In the genomic region with DNA sequence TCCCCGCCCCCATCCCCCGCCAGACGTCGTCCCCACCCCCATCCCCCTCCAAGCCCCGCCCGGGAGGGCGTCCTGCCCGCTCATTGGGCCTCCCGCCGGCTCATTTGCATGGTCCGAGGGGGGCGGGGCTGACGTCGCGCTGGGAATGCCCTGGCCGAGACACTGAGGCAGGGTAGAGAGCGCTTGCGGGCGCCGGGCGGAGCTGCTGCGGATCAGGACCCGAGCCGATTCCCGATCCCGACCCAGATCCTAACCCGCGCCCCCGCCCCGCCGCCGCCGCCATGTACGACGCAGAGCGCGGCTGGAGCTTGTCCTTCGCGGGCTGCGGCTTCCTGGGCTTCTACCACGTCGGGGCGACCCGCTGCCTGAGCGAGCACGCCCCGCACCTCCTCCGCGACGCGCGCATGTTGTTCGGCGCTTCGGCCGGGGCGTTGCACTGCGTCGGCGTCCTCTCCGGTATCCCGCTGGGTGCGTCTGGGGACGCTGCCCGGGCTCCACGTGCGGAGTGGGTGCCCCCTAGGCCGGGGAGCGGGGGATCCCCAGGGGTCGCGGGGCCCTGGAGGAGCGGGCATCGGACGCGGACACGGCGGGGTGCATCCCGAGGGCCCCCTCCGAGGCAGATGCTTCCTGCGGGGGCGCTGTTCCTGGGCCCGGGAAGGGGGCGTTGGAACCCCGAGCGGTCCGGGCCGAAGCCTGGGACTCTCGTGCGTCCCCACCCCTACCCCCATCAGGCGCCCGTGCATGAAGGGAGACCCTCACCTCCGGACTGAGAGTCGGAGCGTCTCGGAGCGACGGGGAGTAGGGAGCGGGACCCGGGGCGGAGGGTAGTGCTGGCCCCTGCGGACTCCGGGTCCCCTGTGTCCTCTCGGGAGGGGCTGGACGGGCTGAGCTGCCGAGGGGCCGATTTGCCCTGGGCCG, we compare ENCODE assay signal across 8 cellular contexts. TPM values are rescaled to one million over a fixed set of nuclear protein-coding genes. Genes with fewer than 3 reads are reported as not detected.
A peak's percentile ranks its signal among the peaks of the same experiment; 100 is the strongest.
DNase-seq lines count a peak whose midpoint lies in the region; ATAC-seq and TF ChIP-seq lines count a peak whose summit lies in the region.

Gene PNPLA3, plus strand, starts transcription at position 175 of the 918 bp plus-strand sequence. Its CDS starts 107 bp downstream, at position 282.

- WGBS in esophagus squamous epithelium, 2 donors = 0 to 11% methylated on average over 1 to 5 of the region's 107 CpGs

- H3K36me3 Mint-ChIP-seq in CD4-positive, alpha-beta T cell (ENCODE audit: low read depth) = no peaks in the 10 kb centered on the region
- peaks cover 0 to 3% of the 10 kb centered on the region in 2 donors for H3K36me3 Mint-ChIP-seq in activated T-cell treated with anti-CD3 and anti-CD28 coated beads, Interleukin-2, amount 50 U/mL, for 72 hours (ENCODE audit: insufficient read depth in 2 of 2)

- H3K27ac Mint-ChIP-seq in CD4-positive, alpha-beta T cell = no peak within 1 kb of the TSS
- H3K27ac Mint-ChIP-seq in activated T-cell treated with anti-CD3 and anti-CD28 coated beads, Interleukin-2, amount 50 U/mL, for 72 hours = no peak within 1 kb of the TSS

- no peak within 1 kb of the TSS for H3K27ac ChIP-seq in CD4-positive, alpha-beta T cell (ENCODE audit: low read depth, low read length)
- H3K27ac ChIP-seq in HUES6 (ENCODE audit: low read depth, low read length) (peak within 1 kb of the TSS; percentile 85; the same call in 1 of the 2 replicates), Panc1 (ENCODE audit: low read length) (peak within 1 kb of the TSS; percentile 75), esophagus squamous epithelium (peak within 1 kb of the TSS in 2 of 4 donors; percentile 22 to 60), muscle layer of duodenum (ENCODE audit: low read length) (no peak within 1 kb of the TSS)

- in situ Hi-C loops in Panc1 (cut with HindIII; ENCODE audit: low pct_unique_long_range_greater_than_20kb, low sequenced_read_pairs) = no loop called here

- peak within 1 kb of the TSS; percentile 87 for H3K9ac ChIP-seq in HUES6 (ENCODE audit: low read length)

- H3K9me3 Mint-ChIP-seq in CD4-positive, alpha-beta T cell = no peaks in the 10 kb centered on the region
- no peaks in the 10 kb centered on the region for H3K9me3 Mint-ChIP-seq in activated T-cell treated with anti-CD3 and anti-CD28 coated beads, Interleukin-2, amount 50 U/mL, for 72 hours

- H3K9me3 ChIP-seq in CD4-positive, alpha-beta T cell (ENCODE audit: control insufficient read depth, low read length) = no peaks in the 10 kb centered on the region
- no peaks in the 10 kb centered on the region for H3K9me3 ChIP-seq in HUES6 (ENCODE audit: control insufficient read depth, insufficient read depth, low read depth, low read length)
- H3K9me3 ChIP-seq in Panc1 (ENCODE audit: control insufficient read depth, insufficient read depth, low read depth, low read length) = no peaks in the 10 kb centered on the region
- no peaks in the 10 kb centered on the region for H3K9me3 ChIP-seq in esophagus squamous epithelium
- no peaks in the 10 kb centered on the region for H3K9me3 ChIP-seq in muscle layer of duodenum (ENCODE audit: control insufficient read depth in 1 of 2, low read length in 2 of 2)

- no TSS peak for BruUV-seq in Panc1 (replicated peaks; lab: Mats Ljungman, UMichigan)

- H3K27me3 Mint-ChIP-seq in CD4-positive, alpha-beta T cell = peaks cover 44% of the 10 kb centered on the region
- peaks cover 16% of the 10 kb centered on the region for H3K27me3 Mint-ChIP-seq in activated T-cell treated with anti-CD3 and anti-CD28 coated beads, Interleukin-2, amount 50 U/mL, for 72 hours (ENCODE audit: low read depth)

- H3K4me1 ChIP-seq in HUES6 (ENCODE audit: control insufficient read depth, insufficient read depth, low read length) (peaks cover 30% of the 10 kb centered on the region), Panc1 (ENCODE audit: control insufficient read depth, insufficient read depth, low read length) (peaks cover 17% of the 10 kb centered on the region), esophagus squamous epithelium (peaks cover 15 to 37% (median 20%) of the 10 kb centered on the region in 3 donors), muscle layer of duodenum (ENCODE audit: control insufficient read depth in 1 of 2, insufficient read depth in 2 of 2, low read length in 2 of 2) (no peaks in the 10 kb centered on the region)

- ATAC-seq in CD4-positive, alpha-beta T cell (ENCODE audit: poor library complexity) = peak; percentile 93
- ATAC-seq in Panc1 (peak; percentile 89), HG02884 (IDR thresholded peaks at IDR 0.05; ENCODE audit: unreplicated experiment) (no peak)
- ATAC-seq in activated T-cell treated with anti-CD3 and anti-CD28 coated beads, Interleukin-2, amount 50 U/mL, for 72 hours (replicated peaks in 1 of 2) = peak; percentile 93 to 94

- peaks cover 26% of the 10 kb centered on the region for H3K27me3 ChIP-seq in CD4-positive, alpha-beta T cell (ENCODE audit: control insufficient read depth, insufficient read depth, low read length)
- H3K27me3 ChIP-seq in HUES6 (ENCODE audit: control insufficient read depth, insufficient read depth, low read length) (no peaks in the 10 kb centered on the region), Panc1 (ENCODE audit: control insufficient read depth, insufficient read depth, low read length) (no peaks in the 10 kb centered on the region), esophagus squamous epithelium (peaks cover 0 to 66% (median 4%) of the 10 kb centered on the region in 4 donors), muscle layer of duodenum (ENCODE audit: low read depth, low read length) (no peaks in the 10 kb centered on the region)

- peak in 1 of 4 donors; percentile 67 for TF ChIP-seq POLR2A in esophagus squamous epithelium (IDR thresholded peaks at IDR 0.05)

- intact Hi-C loops in CD4-positive, alpha-beta T cell (cut with DNase I, micrococcal nuclease) = no loop called here
- intact Hi-C loops in Panc1 (cut with micrococcal nuclease; ENCODE audit: unreplicated experiment) = no loop called here
- intact Hi-C loops in esophagus squamous epithelium (cut with DNase I) = no loop called here

- peaks cover 5% of the 10 kb centered on the region for H3K4me1 Mint-ChIP-seq in CD4-positive, alpha-beta T cell (ENCODE audit: low read depth)
- H3K4me1 Mint-ChIP-seq in activated T-cell treated with anti-CD3 and anti-CD28 coated beads, Interleukin-2, amount 50 U/mL, for 72 hours (ENCODE audit: low read depth) = peaks cover 4% of the 10 kb centered on the region

- H3K4me3 ChIP-seq in HUES6 (ENCODE audit: low read depth, low read length) (peak within 1 kb of the TSS; percentile 86), Panc1 (ENCODE audit: low read depth in 2 of 2, low read length in 2 of 2) (peak within 1 kb of the TSS; percentile 57), esophagus squamous epithelium (peak within 1 kb of the TSS; percentile 38 to 74 (median 54)), muscle layer of duodenum (ENCODE audit: low read depth in 1 of 2, low read length in 2 of 2) (peak within 1 kb of the TSS; percentile 3 to 64)

- CTCF ChIA-PET in CD4-positive, alpha-beta T cell (lab: Charles Lee) = no interaction called here
- CTCF ChIA-PET in Panc1 (lab: Charles Lee) = interaction anchor here (0.7 to 1.0 kb wide), 2 partner anchors 22 to 257 kb away, joined by 4 to 5 read pairs; no protein-coding TSS in a partner anchor

- POLR2A ChIA-PET in CD4-positive, alpha-beta T cell (lab: Charles Lee) = interaction anchor here (1.5 kb wide), 1 partner anchor 31 kb away, joined by 5 read pairs; the partner anchor contains the start of gene SAMM50
- POLR2A ChIA-PET in Panc1 (lab: Charles Lee) = no interaction called here

- H3K36me3 ChIP-seq in HUES6 (ENCODE audit: control insufficient read depth, insufficient read depth, low read length) (peaks cover 26% of the 10 kb centered on the region), Panc1 (ENCODE audit: control insufficient read depth, insufficient read depth, low read length) (no peaks in the 10 kb centered on the region; the same call in 1 of the 2 replicates), esophagus squamous epithelium (no peaks in the 10 kb centered on the region), muscle layer of duodenum (ENCODE audit: control insufficient read depth in 1 of 2, insufficient read depth in 2 of 2, low read length in 2 of 2) (no peaks in the 10 kb centered on the region)

- no peak for TF ChIP-seq CTCF in CD4-positive, alpha-beta T cell (IDR thresholded peaks at IDR 0.05)
- TF ChIP-seq CTCF in Panc1 (IDR thresholded peaks at IDR 0.05) (no peak; the same call in 1 of the 2 replicates), esophagus squamous epithelium (IDR thresholded peaks at IDR 0.05) (no peak)

- DNase-seq in CD4-positive, alpha-beta T cell = peak; percentile 39 to 79 (median 68)
- no peak for DNase-seq in Panc1 (ENCODE audit: low read depth, low spot score)
- peak; percentile 86 to 88 for DNase-seq in activated T-cell treated with anti-CD3 and anti-CD28 coated beads, Interleukin-2, amount 50 U/mL, for 72 hours
- DNase-seq in esophagus squamous epithelium (lab: John Stamatoyannopoulos, UW) = no peak
- DNase-seq in stimulated activated CD8-positive, alpha-beta memory T cell treated with anti-CD3 and anti-CD28 coated beads, Interleukin-4, amount 100 ng/mL, for 1 hour (ENCODE audit: low read depth in 2 of 2, low spot score in 1 of 2) = peak; percentile 31 to 65

- H3K4me3 Mint-ChIP-seq in CD4-positive, alpha-beta T cell = peak within 1 kb of the TSS; percentile 93
- H3K4me3 Mint-ChIP-seq in activated T-cell treated with anti-CD3 and anti-CD28 coated beads, Interleukin-2, amount 50 U/mL, for 72 hours = peak within 1 kb of the TSS; percentile 85 to 87

RNA-seq across cellular contexts. Expression of gene PNPLA3, which starts in this region (rescaled TPM):
- total RNA-seq in CD4-positive, alpha-beta T cell = not detected
- total RNA-seq in Panc1 (2021; ENCODE audit: unreplicated experiment) = 4.9 TPM
- 3.8 TPM for polyA plus RNA-seq in Panc1 (2012; ENCODE audit: insufficient read length)
- under 1 TPM; 0.25 to 0.60 TPM for total RNA-seq in activated T-cell treated with anti-CD3 and anti-CD28 coated beads, Interleukin-2, amount 50 U/mL, for 72 hours
- 1 to 10 TPM in 1 of 4 donors, under 1 TPM in 2, not detected in 1; 0.76 to 1.7 (median 0.92) TPM for total RNA-seq in esophagus squamous epithelium

Comparison
In these comparisons a context has a peak if more than half of its experiments do, and no peak if none do; other contexts are left out.
1. Peak in DNase-seq and ATAC-seq in CD4-positive, alpha-beta T cell; RNA of the gene not detected or under 1 TPM.
2. Peak in DNase-seq and ATAC-seq in activated T-cell treated with anti-CD3 and anti-CD28 coated beads, Interleukin-2, amount 50 U/mL, for 72 hours; RNA of the gene not detected or under 1 TPM.
3. DNase-seq: peak in stimulated activated CD8-positive, alpha-beta memory T cell treated with anti-CD3 and anti-CD28 coated beads, Interleukin-4, amount 100 ng/mL, for 1 hour (2 of 2); none in Panc1 (single experiment) and esophagus squamous epithelium (single experiment).
4. H3K27ac ChIP-seq: peak in HUES6 (single experiment) and Panc1 (single experiment); none in CD4-positive, alpha-beta T cell (single experiment) and muscle layer of duodenum (single experiment).
5. H3K4me3 ChIP-seq: peak in every context shown above with its lines; median percentile 86 in HUES6; 57 in Panc1; 54 in esophagus squamous epithelium; 34 in muscle layer of duodenum.